In genomic region chr3:38138347-38139190, GRCh38 we compare ENCODE assay signal across 8 cellular contexts. TPM values are rescaled to one million over a fixed set of nuclear protein-coding genes. Genes with fewer than 3 reads are reported as not detected.
DNase-seq lines count a peak whose midpoint lies in the region; ATAC-seq and TF ChIP-seq lines count a peak whose summit lies in the region.

MYD88 (plus strand) TSS chr3:38138661; CDS start chr3:38138701, 40 bp downstream.

- peaks cover 29% of the 10 kb centered on the region for H3K36me3 Mint-ChIP-seq in activated CD4-positive, alpha-beta memory T cell treated with anti-CD3 and anti-CD28 coated beads for 36 hours

- WGBS in lower leg skin, 2 donors = 0 to 1% methylated on average over 33 to 41 of the region's 65 CpGs

- H3K27ac Mint-ChIP-seq in activated CD4-positive, alpha-beta memory T cell treated with anti-CD3 and anti-CD28 coated beads for 36 hours = peak within 1 kb of the TSS; percentile 93

- no peaks in the 10 kb centered on the region for H3K27me3 Mint-ChIP-seq in activated CD4-positive, alpha-beta memory T cell treated with anti-CD3 and anti-CD28 coated beads for 36 hours

- no peaks in the 10 kb centered on the region for H3K27me3 ChIP-seq in dorsolateral prefrontal cortex

- TF ChIP-seq CTCF in dorsolateral prefrontal cortex (IDR thresholded peaks at IDR 0.05 in 54 of 56, conservative IDR thresholded peaks at IDR 0.05 in 2 of 56; ENCODE audit: low read depth in 1 of 56, partially characterized antibody in 56 of 56) = peak in 2 of 56 donors; percentile 7 to 15
- no peak for TF ChIP-seq CTCF in lower leg skin (IDR thresholded peaks at IDR 0.05)

- peaks cover 51% of the 10 kb centered on the region for H3K4me1 Mint-ChIP-seq in activated CD4-positive, alpha-beta memory T cell treated with anti-CD3 and anti-CD28 coated beads for 36 hours (ENCODE audit: low read depth)

- no peak for TF ChIP-seq POLR2A in lower leg skin (IDR thresholded peaks at IDR 0.05)

- POLR2A ChIA-PET in activated CD4-positive, alpha-beta memory T cell treated with anti-CD3 and anti-CD28 coated beads for 36 hours (lab: Charles Lee) = interaction anchor here (0.9 to 3.7 kb wide), 3 partner anchors 27 to 99 kb away, joined by 3 to 70 read pairs (median 12); partner anchors contain the start of genes DLEC1 and OXSR1

- H3K4me3 ChIP-seq in dorsolateral prefrontal cortex (peak within 1 kb of the TSS; percentile 47 to 100 (median 93)), lower leg skin (ENCODE audit: low read depth, poor library complexity, severe bottlenecking) (peak within 1 kb of the TSS; percentile 79)

- H3K4me3 Mint-ChIP-seq in activated CD4-positive, alpha-beta memory T cell treated with anti-CD3 and anti-CD28 coated beads for 36 hours = peak within 1 kb of the TSS; percentile 80

- intact Hi-C loops in activated CD4-positive, alpha-beta memory T cell treated with anti-CD3 and anti-CD28 coated beads for 36 hours (cut with micrococcal nuclease) = loop anchor here (5.0 kb wide), 1 partner anchor 344 kb away; no protein-coding TSS in a partner anchor
- intact Hi-C loops in dorsolateral prefrontal cortex (cut with DNase I) (loop anchor here (5.0 to 10.0 kb wide), 4 partner anchors 206 to 336 kb away; partner anchors contain the start of gene XYLB (in 2 of the 2)), lower leg skin (cut with DNase I; ENCODE audit: low total_unique reads) (no loop called here)

- H3K9me3 Mint-ChIP-seq in activated CD4-positive, alpha-beta memory T cell treated with anti-CD3 and anti-CD28 coated beads for 36 hours = no peaks in the 10 kb centered on the region

- CTCF ChIA-PET in activated CD4-positive, alpha-beta memory T cell treated with anti-CD3 and anti-CD28 coated beads for 36 hours (lab: Charles Lee) = interaction anchor here (1.1 to 2.8 kb wide), 6 partner anchors 25 to 208 kb away, joined by 3 to 15 read pairs (median 6); partner anchors contain the start of genes OXSR1 and XYLB

- DNase-seq in NCI-H69 (lab: John Stamatoyannopoulos, UW) (peak; percentile 67), dorsolateral prefrontal cortex (peak in 9 of 10 donors; percentile 32 to 74 (median 52)), lower leg skin (ENCODE audit: low spot score in 2 of 2) (peak; percentile 73 to 97), OCI-M2 (lab: John Stamatoyannopoulos, UW; ENCODE audit: unreplicated experiment) (no peak)
- peak; percentile 90 for DNase-seq in activated CD4-positive, alpha-beta memory T cell treated with anti-CD3 and anti-CD28 coated beads for 36 hours
- peak; percentile 76 to 79 for DNase-seq in stimulated activated CD4-positive, alpha-beta T cell treated with anti-CD3 and anti-CD28 coated beads, Interleukin-4, amount 100 ng/mL, for 48 hours (ENCODE audit: low read depth in 2 of 2)

- peak within 1 kb of the TSS in 58 of 59 donors; percentile 35 to 96 (median 89) for H3K27ac ChIP-seq in dorsolateral prefrontal cortex

- ATAC-seq in GM18502 (IDR thresholded peaks at IDR 0.05; ENCODE audit: poor library complexity, unreplicated experiment) (peak; percentile 51), HG02759 (IDR thresholded peaks at IDR 0.05; ENCODE audit: unreplicated experiment) (peak; percentile 42)

RNA-seq across cellular contexts. Expression of gene MYD88, which starts in this region (rescaled TPM):
- total RNA-seq in activated CD4-positive, alpha-beta memory T cell treated with anti-CD3 and anti-CD28 coated beads for 36 hours = 10 to 100 TPM; 32.3 to 34.8 TPM
- total RNA-seq in dorsolateral prefrontal cortex (10 to 100 TPM in 15 of 120 experiments, 1 to 10 TPM in 105; 2.0 to 22.0 (median 6.7) TPM), lower leg skin (10 to 100 TPM; 22.9 to 32.2 (median 23.6) TPM)
